In the genomic region with DNA sequence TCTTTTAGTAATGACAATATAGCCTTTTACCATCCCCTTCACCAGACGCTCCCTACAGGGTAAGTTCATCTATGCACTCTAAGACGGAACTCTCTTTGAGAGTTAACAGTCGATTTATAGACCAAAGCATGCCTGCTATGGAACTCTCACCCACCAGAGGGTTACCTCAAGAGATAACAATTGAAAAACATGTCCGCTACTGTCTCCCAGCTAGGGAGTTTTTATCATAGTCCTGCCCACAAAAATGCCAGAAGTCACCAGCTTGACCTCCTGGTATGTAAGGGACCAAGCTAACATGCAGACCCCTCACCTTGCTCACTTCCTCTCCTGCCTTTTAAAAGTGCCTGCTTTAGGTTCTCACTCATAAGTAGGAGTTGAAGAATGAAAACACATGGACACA, we compare ENCODE assay signal across 21 cellular contexts. TPM values are rescaled to one million over a fixed set of nuclear protein-coding genes. Genes with fewer than 3 reads are reported as not detected.
DNase-seq lines count a peak whose midpoint lies in the region; ATAC-seq and TF ChIP-seq lines count a peak whose summit lies in the region.
"Had no signal": no experiment of that assay in that cellular context is flagged by ENCODE, and none has a peak within 500 bp of the region (broad histone marks: within the 10 kb centered on the region; RNA-seq: fewer than 3 reads in every experiment).

No MANE protein-coding gene starts in this region.

- peak overlapping the region; percentile 39 for H3K27ac Mint-ChIP-seq in endodermal cell
- H3K27ac Mint-ChIP-seq: B cell, CD14-positive monocyte had no signal

- peaks cover 21% of the 10 kb centered on the region for H3K4me1 Mint-ChIP-seq in endodermal cell
- H3K4me1 Mint-ChIP-seq: B cell had no signal

- H3K27me3 ChIP-seq in SJSA1 (replicated peaks) (no peaks in the 10 kb centered on the region), endodermal cell (ENCODE audit: control insufficient read depth, insufficient read depth, low read length, poor library complexity, severe bottlenecking) (no peaks in the 10 kb centered on the region)

- H3K36me3 ChIP-seq in SJSA1: no peaks in the 10 kb centered on the region
- peaks cover 13% of the 10 kb centered on the region for H3K36me3 ChIP-seq in endodermal cell (ENCODE audit: control insufficient read depth, insufficient read depth, low read length)

- peaks cover 54% of the 10 kb centered on the region for H3K36me3 Mint-ChIP-seq in endodermal cell (ENCODE audit: low read depth)
- H3K36me3 Mint-ChIP-seq: CD14-positive monocyte had no signal

- no peak overlapping the region for H3K4me3 Mint-ChIP-seq in endodermal cell
- H3K4me3 Mint-ChIP-seq: B cell, CD14-positive monocyte had no signal

- 92 to 100% methylated on average over 4 of the region's 4 CpGs for WGBS in endodermal cell (ENCODE audit: insufficient coverage in 1 of 2, insufficient read length in 1 of 2), 2 experiments

- H3K9ac ChIP-seq in endodermal cell (ENCODE audit: extremely low read depth, low read length, poor library complexity, severe bottlenecking): no peak overlapping the region

- peaks cover 80% of the 10 kb centered on the region for H3K9me3 Mint-ChIP-seq in endodermal cell

- no peak for ATAC-seq in GM21528 (IDR thresholded peaks at IDR 0.05; ENCODE audit: low FRiP score, unreplicated experiment)
- ATAC-seq in activated CD4-positive, CD25-positive, alpha-beta regulatory T cell treated with anti-CD3 and anti-CD28 coated beads, Interleukin-2, amount 50 U/mL, for 24 hours: no peak
- ATAC-seq: A549 had no signal

- DNase-seq in Daoy (ENCODE audit: low read depth): peak; percentile 23
- peak in 1 of 2 experiments; percentile 30 for DNase-seq in SJSA1 (ENCODE audit: low read depth in 1 of 2, low spot score in 2 of 2)
- no peak for DNase-seq in endodermal cell
- peak; percentile 55 for DNase-seq in non-pigmented ciliary epithelial cell (ENCODE audit: low read depth)
- DNase-seq in HT-29 (ENCODE audit: low spot score): no peak
- DNase-seq: H7, KG1, NCI-H1105, NCI-H1694, NCI-H2081 treated with DMSO at 0.1 percent for 48 hours, NCI-H2171 treated with DMSO at 0.1 percent for 48 hours, NCI-H446, NCI-H526, OCI-M1, Right ventricle myocardium superior had no signal

- H3K4me1 ChIP-seq in SJSA1 (replicated peaks) (peaks cover 43% of the 10 kb centered on the region), endodermal cell (ENCODE audit: control insufficient read depth, insufficient read depth, low read length) (no peaks in the 10 kb centered on the region)

- H3K9me3 ChIP-seq in SJSA1 (replicated peaks): no peaks in the 10 kb centered on the region
- H3K9me3 ChIP-seq in endodermal cell (ENCODE audit: control insufficient read depth, low read length): peaks cover 77% of the 10 kb centered on the region

- no peak for TF ChIP-seq CTCF in endodermal cell (conservative IDR thresholded peaks at IDR 0.05)

- H3K27me3 Mint-ChIP-seq in endodermal cell (ENCODE audit: insufficient read depth): peaks cover 28% of the 10 kb centered on the region

- H3K4me3 ChIP-seq in SJSA1 (no peak overlapping the region), endodermal cell (ENCODE audit: low read length) (peak overlapping the region; percentile 65)
- H3K4me3 ChIP-seq: A549, SK-N-MC had no signal

- H3K27ac ChIP-seq in SJSA1 (peak overlapping the region; percentile 14; the same call in 1 of the 2 replicates), endodermal cell (ENCODE audit: low read depth, low read length) (no peak overlapping the region)
- H3K27ac ChIP-seq: A549, SK-N-MC had no signal

RNA-seq across cellular contexts. Expression of a gene that starts 16.7 kb away (rescaled TPM):
- total RNA-seq in Daoy (2014; rRNA removed; shearing (Covaris generic)): 35.0 and 37.5 TPM in 2 replicates
- 39.2 and 63.0 TPM in 2 replicates for total RNA-seq in SJSA1 (2014; rRNA removed; shearing (Covaris generic))
- 100 to 1,000 TPM; 170 to 184 TPM for total RNA-seq in endodermal cell
- polyA plus RNA-seq in endodermal cell (2013, experiment 1 of 2): 95.2 TPM
- 83.8 TPM for polyA plus RNA-seq in endodermal cell (2013, experiment 2 of 2)
- 27.7 and 27.8 TPM in 2 replicates for total RNA-seq in HT-29 (2014; rRNA removed; shearing (Covaris generic))

Comparison
In these comparisons a context has a peak if more than half of its experiments do, and no peak if none do; other contexts are left out.
1. DNase-seq: peak in Daoy (single experiment) and non-pigmented ciliary epithelial cell (single experiment); none in endodermal cell (single experiment) and HT-29 (single experiment).